In the genomic region with DNA sequence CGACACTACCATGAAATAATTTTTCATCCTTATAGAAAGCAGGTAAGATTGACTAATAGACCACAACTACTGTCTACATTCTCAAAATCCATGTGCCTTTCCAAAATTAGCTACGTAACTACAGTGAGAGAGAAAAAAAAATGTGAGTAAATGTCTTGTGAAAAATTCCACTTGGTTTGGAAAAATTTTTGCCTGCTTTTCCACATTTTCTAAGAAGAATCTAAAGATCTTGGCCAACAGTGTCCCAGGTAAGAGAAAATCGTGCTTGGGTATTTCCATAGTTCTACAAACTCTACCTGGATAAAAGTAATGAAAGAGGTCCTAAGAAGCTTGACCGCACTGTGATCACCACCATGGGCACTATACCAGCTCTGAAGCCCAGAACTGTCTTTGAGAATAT, we compare ENCODE assay signal across 1 cellular context.
TF ChIP-seq lines count a peak whose summit lies in the region.

No MANE protein-coding gene starts in this region.

TF ChIP-seq in GM12878, 131 proteins besides CTCF, POLR2A, EP300 and RAD21:
- TF ChIP-seq STAT3 (IDR thresholded peaks at IDR 0.05; ENCODE audit: low read depth, low read length): no peak
- TF ChIP-seq ZNF274 (IDR thresholded peaks at IDR 0.05; ENCODE audit: insufficient read depth, insufficient read length): no peak
- TF ChIP-seq IKZF2 (IDR thresholded peaks at IDR 0.05): no peak
- TF ChIP-seq EGR1 (IDR thresholded peaks at IDR 0.05; ENCODE audit: borderline replicate concordance in 1 of 2, low read depth in 2 of 2, low read length in 2 of 2): no peak
- no peak for TF ChIP-seq EED (IDR thresholded peaks at IDR 0.05; ENCODE audit: low read depth)
- TF ChIP-seq TCF3 (IDR thresholded peaks at IDR 0.05; ENCODE audit: borderline replicate concordance, insufficient read depth, low read depth, low read length): no peak
- TF ChIP-seq ZNF207 (IDR thresholded peaks at IDR 0.05; ENCODE audit: borderline replicate concordance): no peak
- no peak for TF ChIP-seq TCF7 (IDR thresholded peaks at IDR 0.05; ENCODE audit: borderline replicate concordance)
- TF ChIP-seq, protein P1, sequence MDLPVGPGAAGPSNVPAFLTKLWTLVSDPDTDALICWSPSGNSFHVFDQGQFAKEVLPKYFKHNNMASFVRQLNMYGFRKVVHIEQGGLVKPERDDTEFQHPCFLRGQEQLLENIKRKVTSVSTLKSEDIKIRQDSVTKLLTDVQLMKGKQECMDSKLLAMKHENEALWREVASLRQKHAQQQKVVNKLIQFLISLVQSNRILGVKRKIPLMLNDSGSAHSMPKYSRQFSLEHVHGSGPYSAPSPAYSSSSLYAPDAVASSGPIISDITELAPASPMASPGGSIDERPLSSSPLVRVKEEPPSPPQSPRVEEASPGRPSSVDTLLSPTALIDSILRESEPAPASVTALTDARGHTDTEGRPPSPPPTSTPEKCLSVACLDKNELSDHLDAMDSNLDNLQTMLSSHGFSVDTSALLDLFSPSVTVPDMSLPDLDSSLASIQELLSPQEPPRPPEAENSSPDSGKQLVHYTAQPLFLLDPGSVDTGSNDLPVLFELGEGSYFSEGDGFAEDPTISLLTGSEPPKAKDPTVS (IDR thresholded peaks at IDR 0.05; ENCODE audit: low read depth, low read length): no peak
- TF ChIP-seq SP1 (IDR thresholded peaks at IDR 0.05; ENCODE audit: low read depth, low read length): no peak
- TF ChIP-seq JUND (IDR thresholded peaks at IDR 0.05; ENCODE audit: low read depth, low read length): no peak
- no peak for TF ChIP-seq WRNIP1 (IDR thresholded peaks at IDR 0.05; ENCODE audit: borderline replicate concordance, low read depth, low read length)
- TF ChIP-seq TAF1 (IDR thresholded peaks at IDR 0.05; ENCODE audit: borderline replicate concordance, low read depth, low read length): no peak
- TF ChIP-seq SMC3 (IDR thresholded peaks at IDR 0.05; ENCODE audit: borderline replicate concordance, low read length): no peak
- TF ChIP-seq, protein P2, sequence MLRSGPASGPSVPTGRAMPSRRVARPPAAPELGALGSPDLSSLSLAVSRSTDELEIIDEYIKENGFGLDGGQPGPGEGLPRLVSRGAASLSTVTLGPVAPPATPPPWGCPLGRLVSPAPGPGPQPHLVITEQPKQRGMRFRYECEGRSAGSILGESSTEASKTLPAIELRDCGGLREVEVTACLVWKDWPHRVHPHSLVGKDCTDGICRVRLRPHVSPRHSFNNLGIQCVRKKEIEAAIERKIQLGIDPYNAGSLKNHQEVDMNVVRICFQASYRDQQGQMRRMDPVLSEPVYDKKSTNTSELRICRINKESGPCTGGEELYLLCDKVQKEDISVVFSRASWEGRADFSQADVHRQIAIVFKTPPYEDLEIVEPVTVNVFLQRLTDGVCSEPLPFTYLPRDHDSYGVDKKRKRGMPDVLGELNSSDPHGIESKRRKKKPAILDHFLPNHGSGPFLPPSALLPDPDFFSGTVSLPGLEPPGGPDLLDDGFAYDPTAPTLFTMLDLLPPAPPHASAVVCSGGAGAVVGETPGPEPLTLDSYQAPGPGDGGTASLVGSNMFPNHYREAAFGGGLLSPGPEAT (IDR thresholded peaks at IDR 0.05; ENCODE audit: low read depth): no peak
- TF ChIP-seq, protein P3, sequence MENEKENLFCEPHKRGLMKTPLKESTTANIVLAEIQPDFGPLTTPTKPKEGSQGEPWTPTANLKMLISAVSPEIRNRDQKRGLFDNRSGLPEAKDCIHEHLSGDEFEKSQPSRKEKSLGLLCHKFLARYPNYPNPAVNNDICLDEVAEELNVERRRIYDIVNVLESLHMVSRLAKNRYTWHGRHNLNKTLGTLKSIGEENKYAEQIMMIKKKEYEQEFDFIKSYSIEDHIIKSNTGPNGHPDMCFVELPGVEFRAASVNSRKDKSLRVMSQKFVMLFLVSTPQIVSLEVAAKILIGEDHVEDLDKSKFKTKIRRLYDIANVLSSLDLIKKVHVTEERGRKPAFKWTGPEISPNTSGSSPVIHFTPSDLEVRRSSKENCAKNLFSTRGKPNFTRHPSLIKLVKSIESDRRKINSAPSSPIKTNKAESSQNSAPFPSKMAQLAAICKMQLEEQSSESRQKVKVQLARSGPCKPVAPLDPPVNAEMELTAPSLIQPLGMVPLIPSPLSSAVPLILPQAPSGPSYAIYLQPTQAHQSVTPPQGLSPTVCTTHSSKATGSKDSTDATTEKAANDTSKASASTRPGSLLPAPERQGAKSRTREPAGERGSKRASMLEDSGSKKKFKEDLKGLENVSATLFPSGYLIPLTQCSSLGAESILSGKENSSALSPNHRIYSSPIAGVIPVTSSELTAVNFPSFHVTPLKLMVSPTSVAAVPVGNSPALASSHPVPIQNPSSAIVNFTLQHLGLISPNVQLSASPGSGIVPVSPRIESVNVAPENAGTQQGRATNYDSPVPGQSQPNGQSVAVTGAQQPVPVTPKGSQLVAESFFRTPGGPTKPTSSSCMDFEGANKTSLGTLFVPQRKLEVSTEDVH (IDR thresholded peaks at IDR 0.05; ENCODE audit: low read depth, partially characterized antibody): no peak
- TF ChIP-seq GABPA (IDR thresholded peaks at IDR 0.05; ENCODE audit: low read depth): no peak
- no peak for TF ChIP-seq TCF12 (IDR thresholded peaks at IDR 0.05; ENCODE audit: low read depth, low read length)
TF ChIP-seq in GM12878: peak in this region for 0.
